19 cellular contexts compared by ENCODE assay signal in the genomic region with DNA sequence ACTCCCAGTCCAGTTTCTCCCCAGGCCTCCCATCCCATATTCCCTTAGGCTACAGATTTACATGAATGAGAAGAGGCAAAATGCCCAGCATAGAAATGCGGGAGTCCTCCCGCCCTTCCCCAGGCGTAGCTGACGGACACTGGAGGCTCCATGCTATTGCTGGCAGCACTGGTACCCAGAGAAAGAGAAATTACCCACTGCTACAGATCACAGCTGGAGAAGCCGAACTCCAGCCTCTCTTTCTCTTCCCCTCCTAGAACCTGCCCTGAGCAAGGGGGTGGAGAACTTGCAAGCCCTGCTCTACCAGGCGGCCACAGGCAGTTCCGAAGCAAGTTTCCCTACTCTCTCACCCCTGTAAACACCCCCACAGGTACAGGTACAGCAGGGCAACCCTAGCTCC. TPM values are rescaled to one million over a fixed set of nuclear protein-coding genes. Genes with fewer than 3 reads are reported as not detected.
"Had no signal": no experiment of that assay in that cellular context is flagged by ENCODE, and none has a peak within 500 bp of the region (broad histone marks: within the 10 kb centered on the region; RNA-seq: fewer than 3 reads in every experiment).

No MANE protein-coding gene starts in this region.

- H3K27ac ChIP-seq: body of pancreas, lower lobe of right lung, psoas muscle, suprapubic skin had no signal

- DNase-seq: activated CD4-positive, alpha-beta T cell treated with anti-CD3 and anti-CD28 coated beads, Interleukin-2, amount 50 U/mL, for 1 hour; activated CD8-positive, alpha-beta memory T cell treated with anti-CD3 and anti-CD28 coated beads, Interleukin-2, amount 10 ng/mL, durations not matched to agents 7 days and 5 days; activated effector memory CD4-positive, alpha-beta T cell treated with Interleukin-2 at 50 U/mL for 16 hours; activated T-cell treated with anti-CD3 and anti-CD28 coated beads, Interleukin-2, amount 50 U/mL, for 24 hours; amniotic stem cell; body of pancreas; effector memory CD8-positive, alpha-beta T cell; glutamatergic neuron; left cardiac atrium; lower lobe of right lung; midbrain; naive thymus-derived CD4-positive, alpha-beta T cell; nucleus accumbens; psoas muscle; stimulated activated CD4-positive, alpha-beta T cell treated with anti-CD3 and anti-CD28 coated beads, Interleukin-12 subunit alpha, Interleukin-12 subunit beta, amount 100 ng/mL, for 4 hours; stimulated activated naive CD4-positive, alpha-beta T cell; T-helper 17 cell had no signal

- H3K4me3 ChIP-seq: body of pancreas, lower lobe of right lung, psoas muscle, suprapubic skin had no signal

- H3K27me3 ChIP-seq: body of pancreas, suprapubic skin had no signal

- H3K9me3 ChIP-seq: body of pancreas, lower lobe of right lung, psoas muscle, suprapubic skin had no signal

RNA-seq across cellular contexts. Expression of a gene that starts 3.6 kb away (rescaled TPM):
- polyA plus RNA-seq: naive thymus-derived CD4-positive, alpha-beta T cell had no signal

RNA-seq across cellular contexts. Expression of a gene that starts 57.2 kb away (rescaled TPM):
- total RNA-seq: body of pancreas, epithelial cell of proximal tubule had no signal
